19 cellular contexts compared by ENCODE assay signal in the genomic region with DNA sequence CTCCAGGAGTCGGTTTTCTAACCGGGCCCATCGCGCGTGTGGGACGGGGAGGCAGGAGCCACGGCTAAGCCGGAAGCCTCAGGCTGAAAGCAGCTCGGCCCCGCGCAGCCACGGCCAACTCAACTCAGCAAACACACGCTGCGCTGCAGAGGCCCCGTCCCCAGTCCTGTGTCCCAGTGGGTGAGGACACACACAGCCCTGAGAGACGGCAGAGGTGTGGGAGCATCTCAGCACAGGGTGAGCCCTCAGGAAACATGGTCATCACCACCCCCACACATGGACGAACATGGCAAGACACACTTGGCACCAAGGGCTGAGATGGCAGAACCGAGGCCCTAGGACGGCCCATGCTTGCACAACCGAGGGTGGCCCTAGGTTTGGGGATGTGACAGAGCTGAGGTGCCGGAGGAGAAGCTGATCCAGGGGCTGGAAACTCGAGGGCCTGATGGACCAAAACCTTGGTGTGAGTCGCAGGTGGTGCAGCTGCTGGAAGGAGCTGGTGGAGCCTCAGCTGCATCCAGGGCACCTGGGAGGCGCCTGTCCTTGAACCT. TPM values are rescaled to one million over a fixed set of nuclear protein-coding genes. Genes with fewer than 3 reads are reported as not detected.
DNase-seq lines count a peak whose midpoint lies in the region; ATAC-seq, FAIRE-seq and TF ChIP-seq lines count a peak whose summit lies in the region.
"Had no signal": no experiment of that assay in that cellular context is flagged by ENCODE, and none has a peak within 500 bp of the region (broad histone marks: within the 10 kb centered on the region; RNA-seq: fewer than 3 reads in every experiment).

No MANE protein-coding gene starts in this region.

- no peak overlapping the region for H3K27ac Mint-ChIP-seq in chondrocyte (ENCODE audit: unreplicated experiment)

- no peak overlapping the region for H2BK15ac ChIP-seq in mesendoderm (replicated peaks; ENCODE audit: low read depth)

- H4K5ac ChIP-seq in mesendoderm (ENCODE audit: low read length) = no peak overlapping the region

- no peak overlapping the region for H2AK5ac ChIP-seq in mesendoderm (ENCODE audit: low read length)

- H3K9ac ChIP-seq in HepG2 (ENCODE audit: insufficient read depth, low read depth, low read length) = no peak overlapping the region
- H3K9ac ChIP-seq in mesendoderm (ENCODE audit: low read length) = no peak overlapping the region

- no peaks in the 10 kb centered on the region for H3K9me3 Mint-ChIP-seq in chondrocyte (ENCODE audit: low read depth)

- CTCF ChIA-PET in HepG2 (lab: Yijun Ruan, JAX; ENCODE audit: low intra/inter-chr PET ratio, low total read pairs) = no interaction called here

- ATAC-seq in right lobe of liver (no peak), HepG2 (no peak)

- FAIRE-seq in HepG2 (lab: Jason Lieb, UNC) = no peak
- FAIRE-seq: D721Med, G401.6, GM12891, GM19239 had no signal

- no peaks in the 10 kb centered on the region for H3K79me2 ChIP-seq in HepG2 (ENCODE audit: insufficient read depth, low read length)
- H3K79me2 ChIP-seq in mesendoderm (ENCODE audit: control insufficient read depth, insufficient read depth, low read length) = no peaks in the 10 kb centered on the region

- H2BK5ac ChIP-seq in mesendoderm (ENCODE audit: low read length) = no peak overlapping the region

- peak overlapping the region; percentile 24 for H3K23ac ChIP-seq in mesendoderm (ENCODE audit: low read length)

- H3K36me3 ChIP-seq in right lobe of liver = no peaks in the 10 kb centered on the region
- no peaks in the 10 kb centered on the region for H3K36me3 ChIP-seq in HepG2 (replicated peaks in 1 of 2; ENCODE audit: control insufficient read depth in 1 of 2, insufficient read depth in 2 of 2, low read length in 2 of 2)
- no peaks in the 10 kb centered on the region for H3K36me3 ChIP-seq in mesendoderm (ENCODE audit: control insufficient read depth, insufficient read depth, low read length)
- peaks cover 7% of the 10 kb centered on the region for H3K36me3 ChIP-seq in suprapubic skin
- H3K36me3 ChIP-seq in effector memory CD4-positive, alpha-beta T cell (ENCODE audit: control insufficient read depth, insufficient read depth, low read length) = peaks cover 71% of the 10 kb centered on the region

- no peaks in the 10 kb centered on the region for H3K27me3 ChIP-seq in right lobe of liver
- H3K27me3 ChIP-seq in HepG2 (ENCODE audit: control insufficient read depth in 1 of 2, insufficient read depth in 2 of 2, low read length in 2 of 2) = peaks cover 12 to 48% of the 10 kb centered on the region in 2 experiments; a peak in 3 of 5 replicates
- H3K27me3 ChIP-seq in mesendoderm (ENCODE audit: insufficient read depth, low read length, poor library complexity) = no peaks in the 10 kb centered on the region
- no peaks in the 10 kb centered on the region for H3K27me3 ChIP-seq in suprapubic skin
- H3K27me3 ChIP-seq in effector memory CD4-positive, alpha-beta T cell (replicated peaks; ENCODE audit: control insufficient read depth, insufficient read depth, low read length, poor library complexity, severe bottlenecking) = no peaks in the 10 kb centered on the region

- WGBS in right lobe of liver (ENCODE audit: insufficient coverage, low coverage, low lambda C conversion rate, missing lambda C conversion rate) = 85% methylated on average over 4 of the region's 24 CpGs
- WGBS in HepG2 (ENCODE audit: low lambda C conversion rate) = 52% methylated on average over 10 of the region's 24 CpGs
- WGBS in mesendoderm (ENCODE audit: extremely low coverage, insufficient coverage, low lambda C conversion rate) = no CpG with 5 or more reads among the region's 24 CpGs
- WGBS in suprapubic skin = 91% methylated on average over 20 of the region's 24 CpGs

- no peak overlapping the region for H4K8ac ChIP-seq in mesendoderm (ENCODE audit: low read depth, low read length)

- no peaks in the 10 kb centered on the region for H3K27me3 Mint-ChIP-seq in chondrocyte (ENCODE audit: low read depth)
- H3K27me3 Mint-ChIP-seq: CD4-positive, alpha-beta memory T cell had no signal

- H4K20me1 ChIP-seq in HepG2 (ENCODE audit: insufficient read depth, low read length) = no peaks in the 10 kb centered on the region

- H3K4me1 Mint-ChIP-seq in chondrocyte (ENCODE audit: low read depth) = peaks cover 10% of the 10 kb centered on the region

- H3K4me1 ChIP-seq in right lobe of liver (no peaks in the 10 kb centered on the region), HepG2 (ENCODE audit: insufficient read depth, low read length) (no peaks in the 10 kb centered on the region), mesendoderm (ENCODE audit: control insufficient read depth, low read depth, low read length) (no peaks in the 10 kb centered on the region), suprapubic skin (peaks cover 14% of the 10 kb centered on the region)
- H3K4me1 ChIP-seq in effector memory CD4-positive, alpha-beta T cell (ENCODE audit: control insufficient read depth, insufficient read depth, low read length, poor library complexity, severe bottlenecking) = no peaks in the 10 kb centered on the region

- H3K56ac ChIP-seq in mesendoderm (ENCODE audit: low read length) = no peak overlapping the region

- no peak for TF ChIP-seq POLR2A in right lobe of liver (IDR thresholded peaks at IDR 0.05)
- TF ChIP-seq POLR2A in HepG2 (IDR thresholded peaks at IDR 0.05; ENCODE audit: insufficient read depth in 1 of 2, low read depth in 2 of 2, low read length in 2 of 2) = no peak
- TF ChIP-seq POLR2A in suprapubic skin (IDR thresholded peaks at IDR 0.05) = no peak

- H3K79me1 ChIP-seq in mesendoderm (ENCODE audit: low read length) = no peaks in the 10 kb centered on the region

- TF ChIP-seq EP300 in HepG2 (IDR thresholded peaks at IDR 0.05; ENCODE audit: low read depth in 2 of 2, low read length in 2 of 2) (no peak), HepG2 (CRISPR knock-in tag; IDR thresholded peaks at IDR 0.05; ENCODE audit: borderline replicate concordance) (no peak), suprapubic skin (IDR thresholded peaks at IDR 0.05) (no peak)

- H3K9me3 ChIP-seq in right lobe of liver (no peaks in the 10 kb centered on the region), HepG2 (ENCODE audit: low read length) (no peaks in the 10 kb centered on the region), suprapubic skin (no peaks in the 10 kb centered on the region)
- no peaks in the 10 kb centered on the region for H3K9me3 ChIP-seq in effector memory CD4-positive, alpha-beta T cell (ENCODE audit: control insufficient read depth, low read length)

- no TSS peak for BruUV-seq in HepG2 (replicated peaks; lab: Mats Ljungman, UMichigan)

- peak in 2 of 3 donors; percentile 14 to 39 for DNase-seq in right lobe of liver
- no peak for DNase-seq in HepG2 (ENCODE audit: low spot score)
- peak; percentile 64 for DNase-seq in chondrocyte (ENCODE audit: low spot score)
- DNase-seq in mesendoderm = no peak
- DNase-seq in suprapubic skin (ENCODE audit: low spot score in 2 of 2) = peak; percentile 60 to 78
- DNase-seq in effector memory CD4-positive, alpha-beta T cell = no peak
- no peak for DNase-seq in occipital lobe (lab: John Stamatoyannopoulos, UW)
- DNase-seq: DMS79 treated with DMSO at 0.1 percent for 48 hours; KBM-7; NCI-H1048; NCI-H2107; NK-92 treated with Interleukin-12 subunit alpha and Interleukin-12 subunit beta, amount 100 ng/mL, for 24 hours; PC-9; SHP77 had no signal

- TF ChIP-seq CTCF in right lobe of liver (IDR thresholded peaks at IDR 0.05) = no peak
- TF ChIP-seq CTCF in HepG2 (CRISPR knock-in tag; IDR thresholded peaks at IDR 0.05) = no peak
- no peak for TF ChIP-seq CTCF in chondrocyte (IDR thresholded peaks at IDR 0.05)
- no peak for TF ChIP-seq CTCF in suprapubic skin (IDR thresholded peaks at IDR 0.05)

- H3K4me3 ChIP-seq in right lobe of liver (no peak overlapping the region), HepG2 (replicated peaks in 1 of 3; ENCODE audit: insufficient read depth in 1 of 3, low read depth in 2 of 3, low read length in 3 of 3) (no peak overlapping the region), mesendoderm (ENCODE audit: low read length) (no peak overlapping the region), suprapubic skin (no peak overlapping the region)
- no peak overlapping the region for H3K4me3 ChIP-seq in effector memory CD4-positive, alpha-beta T cell (ENCODE audit: insufficient read depth, low read depth, low read length, poor library complexity, severe bottlenecking)
- H3K4me3 ChIP-seq: PC-9 had no signal

- no peak overlapping the region for H3K4me3 Mint-ChIP-seq in chondrocyte (ENCODE audit: unreplicated experiment)
- H3K4me3 Mint-ChIP-seq: CD4-positive, alpha-beta memory T cell had no signal

- H2BK120ac ChIP-seq in mesendoderm (ENCODE audit: low read depth, low read length) = no peak overlapping the region

- H3K36me3 Mint-ChIP-seq in chondrocyte (ENCODE audit: low read depth) = peaks cover 18% of the 10 kb centered on the region

- H2AFZ ChIP-seq in HepG2 (ENCODE audit: low read length) = no peak overlapping the region
- H2AFZ ChIP-seq: PC-9 had no signal

- H3K18ac ChIP-seq in mesendoderm (ENCODE audit: low read length) = no peak overlapping the region

- H3K4ac ChIP-seq in mesendoderm (ENCODE audit: low read depth, low read length) = no peak overlapping the region

- no peak for TF ChIP-seq RAD21 in HepG2 (CRISPR knock-in tag; IDR thresholded peaks at IDR 0.05)

- intact Hi-C loops in right lobe of liver (cut with DNase I) (no loop called here), HepG2 (cut with micrococcal nuclease; ENCODE audit: unreplicated experiment) (no loop called here)

- POLR2A ChIA-PET in HepG2 (lab: Yijun Ruan, JAX) = no interaction called here

- H3K27ac ChIP-seq in right lobe of liver (no peak overlapping the region), HepG2 (ENCODE audit: extremely low read length, insufficient read depth, low read length) (no peak overlapping the region), mesendoderm (ENCODE audit: low read depth, low read length) (no peak overlapping the region), suprapubic skin (no peak overlapping the region)
- H3K27ac ChIP-seq in effector memory CD4-positive, alpha-beta T cell (ENCODE audit: insufficient read depth, low read length, poor library complexity, severe bottlenecking) = no peak overlapping the region
- H3K27ac ChIP-seq: PC-9 had no signal

- H3K4me2 ChIP-seq in HepG2 (ENCODE audit: low read depth, low read length) = no peak overlapping the region
- no peak overlapping the region for H3K4me2 ChIP-seq in mesendoderm (ENCODE audit: low read length)
- H3K4me2 ChIP-seq: PC-9 had no signal

- in situ Hi-C loops in HepG2 (cut with HindIII; ENCODE audit: extremely low pct_ligation_motif_present, low pct_unique_long_range_greater_than_20kb) = no loop called here

RNA-seq across cellular contexts. Expression of a gene that starts 29.0 kb away (rescaled TPM):
- total RNA-seq in right lobe of liver (1 to 10 TPM in 2 of 6 experiments, under 1 TPM in 4; 0.04 to 1.1 (median 0.60) TPM), HepG2 (2016; rRNA removed; fragmentation: Illumina TruSeq; extraction: Trizol) (not detected in 2 replicates), chondrocyte (1.7 to 2.2 TPM (median 2.0 TPM) in 3 replicates), suprapubic skin (1 to 10 TPM in 1 of 4 donors, under 1 TPM in 3; 0.16 to 1.4 (median 0.53) TPM), occipital lobe (0.16 TPM)
- not detected in 2 replicates for total RNA-seq in HepG2 (2016; cell fraction: cytosol; rRNA removed; fragmentation: Illumina TruSeq; extraction: Trizol; ENCODE audit: low read depth)
- total RNA-seq in HepG2 (2016; cell fraction: insoluble cytoplasmic fraction; rRNA removed; fragmentation: Illumina TruSeq; extraction: Trizol) = not detected in 2 replicates
- not detected in 2 replicates for total RNA-seq in HepG2 (2016; cell fraction: membrane; rRNA removed; fragmentation: Illumina TruSeq; extraction: Trizol)
- total RNA-seq in HepG2 (2016; cell fraction: nucleus; rRNA removed; fragmentation: Illumina TruSeq; extraction: Trizol) = not detected in 2 replicates
- polyA plus RNA-seq in HepG2 (2011; rRNA removed) = 0.01 TPM in 1 of 2 replicates, not detected in the other
- polyA plus RNA-seq in HepG2 (2011; cell fraction: cytosol; rRNA removed) = not detected in 2 replicates
- polyA plus RNA-seq in HepG2 (2011; cell fraction: nucleus; rRNA removed) = 0.03 TPM in 1 of 2 replicates, not detected in the other
- polyA plus RNA-seq in HepG2 (2012) = not detected in 2 replicates
- not detected in 2 replicates for polyA plus RNA-seq in HepG2 (2016; cell fraction: cytosol; fragmentation: Illumina TruSeq; extraction: Trizol; ENCODE audit: low read depth)
- polyA plus RNA-seq in HepG2 (2016; cell fraction: insoluble cytoplasmic fraction; fragmentation: Illumina TruSeq; extraction: Trizol; ENCODE audit: low read depth) = not detected in 2 replicates
- polyA plus RNA-seq in HepG2 (2016; cell fraction: membrane; fragmentation: Illumina TruSeq; extraction: Trizol; ENCODE audit: low read depth) = not detected in 2 replicates
- not detected in 2 replicates for polyA plus RNA-seq in HepG2 (2016; cell fraction: nucleus; fragmentation: Illumina TruSeq; extraction: Trizol; ENCODE audit: insufficient read depth, low read depth)
- 1.9 TPM in 1 of 2 replicates, not detected in the other for polyA minus RNA-seq in HepG2 (2011; rRNA and poly(A)+ RNA removed; ENCODE audit: low replicate concordance)
- not detected in 2 replicates for polyA minus RNA-seq in HepG2 (2011; cell fraction: cytosol; rRNA and poly(A)+ RNA removed)
- polyA minus RNA-seq in HepG2 (2011; cell fraction: nucleus; rRNA and poly(A)+ RNA removed) = 0.13 TPM in 1 of 2 replicates, not detected in the other
- polyA plus RNA-seq in mesendoderm (2013, experiment 1 of 2) = 0.20 TPM
- polyA plus RNA-seq in mesendoderm (2013, experiment 2 of 2) = 0.07 TPM

Comparison
In these comparisons a context has a peak if more than half of its experiments do, and no peak if none do; other contexts are left out.
1. DNase-seq: peak in right lobe of liver (2 of 3), chondrocyte (single experiment) and suprapubic skin (2 of 2); none in HepG2 (single experiment), mesendoderm (single experiment), effector memory CD4-positive, alpha-beta T cell (0 of 3) and occipital lobe (single experiment).